Comparison of ENCODE assay signal across 8 cellular contexts in the genomic region with DNA sequence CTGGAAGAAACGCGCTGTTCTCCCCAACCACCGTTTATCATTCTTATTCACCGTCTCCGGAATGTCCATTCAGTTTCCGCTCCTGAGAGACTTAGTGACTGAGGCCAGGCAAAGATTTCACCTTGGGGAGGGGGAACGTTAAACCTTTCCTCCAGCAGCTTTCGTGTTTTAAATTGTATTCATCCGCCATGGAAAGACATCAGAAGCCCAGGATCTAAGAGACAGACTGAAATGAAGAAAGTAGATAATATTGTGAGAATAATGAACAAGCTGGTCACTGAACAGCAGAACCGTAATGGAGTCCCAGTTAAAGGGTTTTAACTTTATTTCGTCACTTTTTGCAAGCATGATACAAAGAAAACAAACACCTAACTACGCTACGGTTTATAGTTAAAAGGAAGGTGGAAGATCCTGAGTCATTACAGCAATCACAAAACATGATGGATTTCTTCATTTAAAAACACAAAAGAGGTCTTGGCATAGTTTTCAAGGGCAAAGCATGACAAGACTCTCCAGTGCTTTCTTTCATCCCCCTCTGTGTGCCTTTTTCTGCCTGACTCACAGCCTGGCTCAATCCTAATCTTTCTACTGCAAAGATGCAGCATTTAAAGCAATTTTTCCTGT. TPM values are rescaled to one million over a fixed set of nuclear protein-coding genes. Genes with fewer than 3 reads are reported as not detected.
DNase-seq lines count a peak whose midpoint lies in the region; ATAC-seq and TF ChIP-seq lines count a peak whose summit lies in the region.

No MANE protein-coding gene starts in this region.

- H3K9ac ChIP-seq in SU-DHL-6 (ENCODE audit: low read length), result peak overlapping the region; percentile 65

- peaks cover 3% of the 10 kb centered on the region; the same call in 1 of the 2 replicates for H3K79me2 ChIP-seq in SU-DHL-6 (ENCODE audit: insufficient read depth, low read length)

- H3F3A ChIP-seq in SU-DHL-6 (ENCODE audit: insufficient read depth), result no peaks in the 10 kb centered on the region

- H3K9me2 ChIP-seq in SU-DHL-6 (replicated peaks; ENCODE audit: insufficient read depth, low read length), result no peaks in the 10 kb centered on the region

- H3K4me3 ChIP-seq in left ventricle myocardium inferior (peak overlapping the region; percentile 84), SU-DHL-6 (ENCODE audit: insufficient read depth, low read length, poor library complexity, severe bottlenecking) (peak overlapping the region; percentile 79), ovary (peak overlapping the region; percentile 97)

- H3K27ac ChIP-seq in left ventricle myocardium inferior (replicated peaks) (peak overlapping the region; percentile 97), SU-DHL-6 (ENCODE audit: low read depth, low read length) (no peak overlapping the region), ovary (peak overlapping the region; percentile 70 to 93)

- intact Hi-C loops in left ventricle myocardium inferior (cut with micrococcal nuclease) (no loop called here), cardiac septum (cut with DNase I) (loop anchor here (10.0 kb wide), 1 partner anchor 122 kb away; a partner anchor contains a TSS), ovary (cut with DNase I) (loop anchor here in 2 of 4 donors (5.0 to 10.0 kb wide), 2 partner anchors 379 to 382 kb away; a partner anchor contains a TSS)

- no peak for TF ChIP-seq EP300 in ovary (IDR thresholded peaks at IDR 0.05)

- ATAC-seq in GM18867 (IDR thresholded peaks at IDR 0.05; ENCODE audit: unreplicated experiment) (no peak), esophagus mucosa (no peak)

- H3K4me2 ChIP-seq in SU-DHL-6 (ENCODE audit: low read depth, low read length, poor library complexity, severe bottlenecking), result peak overlapping the region; percentile 87

- no peaks in the 10 kb centered on the region for H3K36me3 ChIP-seq in left ventricle myocardium inferior
- H3K36me3 ChIP-seq in SU-DHL-6 (ENCODE audit: low read length), result no peaks in the 10 kb centered on the region
- H3K36me3 ChIP-seq in ovary, result no peaks in the 10 kb centered on the region

- TF ChIP-seq CTCF in left ventricle myocardium inferior (IDR thresholded peaks at IDR 0.05; ENCODE audit: borderline replicate concordance) (no peak), SU-DHL-6 (IDR thresholded peaks at IDR 0.05; ENCODE audit: insufficient read depth, low read length, poor library complexity, severe bottlenecking) (no peak), ovary (IDR thresholded peaks at IDR 0.05) (no peak)

- H4K20me1 ChIP-seq in SU-DHL-6 (ENCODE audit: low read depth, low read length), result peaks cover 4% of the 10 kb centered on the region; the same call in 1 of the 2 replicates

- H3K9me3 ChIP-seq in left ventricle myocardium inferior (replicated peaks), result no peaks in the 10 kb centered on the region
- H3K9me3 ChIP-seq in SU-DHL-6 (ENCODE audit: insufficient read depth, low read length), result no peaks in the 10 kb centered on the region
- no peaks in the 10 kb centered on the region for H3K9me3 ChIP-seq in ovary

- no peaks in the 10 kb centered on the region for H3K27me3 ChIP-seq in left ventricle myocardium inferior (ENCODE audit: low read depth)
- H3K27me3 ChIP-seq in SU-DHL-6 (ENCODE audit: low read length), result no peaks in the 10 kb centered on the region
- no peaks in the 10 kb centered on the region for H3K27me3 ChIP-seq in ovary

- DNase-seq in left ventricle myocardium inferior, result no peak
- DNase-seq in cardiac septum (ENCODE audit: low spot score), result no peak
- DNase-seq in fibroblast of peridontal ligament (ENCODE audit: extremely low read depth), result peak; percentile 67
- DNase-seq in ovary, result peak in 1 of 5 donors; percentile 48
- DNase-seq in GDM1 (lab: John Stamatoyannopoulos, UW), result no peak

- H2AFZ ChIP-seq in SU-DHL-6 (ENCODE audit: low read depth, low read length, severe bottlenecking), result peak overlapping the region; percentile 95

- H3K4me1 ChIP-seq in left ventricle myocardium inferior (peaks cover 62% of the 10 kb centered on the region), ovary (ENCODE audit: insufficient read depth) (peaks cover 6% of the 10 kb centered on the region)

- TF ChIP-seq POLR2A in ovary (IDR thresholded peaks at IDR 0.05), result no peak

- WGBS in ovary, 3 donors, result 0 to 2% (median 1%) methylated on average over 13 of the region's 13 CpGs

RNA-seq across cellular contexts. Expression of a gene that starts 0.6 kb away (rescaled TPM):
- total RNA-seq in left ventricle myocardium inferior (16.6 TPM), cardiac septum (5.1 TPM), ovary (10 to 100 TPM in 6 of 7 donors, 1 to 10 TPM in 1; 9.1 to 28.6 (median 12.1) TPM), esophagus mucosa (4.1 TPM)
- polyA plus RNA-seq in ovary, result 1 to 10 TPM; 6.5 to 7.6 TPM

RNA-seq across cellular contexts. Expression of a gene that starts 59.1 kb away (rescaled TPM):
- total RNA-seq in left ventricle myocardium inferior, result 1.5 TPM
- total RNA-seq in cardiac septum, result 1.2 TPM
- total RNA-seq in ovary, result 10 to 100 TPM in 1 of 7 donors, 1 to 10 TPM in 6; 4.4 to 10.9 (median 6.3) TPM
- polyA plus RNA-seq in ovary, result 1 to 10 TPM; 4.1 to 5.5 TPM
- not detected for total RNA-seq in esophagus mucosa
